9 cellular contexts compared by ENCODE assay signal in genomic region chr16:9094008-9094846, GRCh38. TPM values are rescaled to one million over a fixed set of nuclear protein-coding genes. Genes with fewer than 3 reads are reported as not detected.
DNase-seq lines count a peak whose midpoint lies in the region; ATAC-seq, FAIRE-seq and TF ChIP-seq lines count a peak whose summit lies in the region.
"Had no signal": no experiment of that assay in that cellular context is flagged by ENCODE, and none has a peak within 500 bp of the region (broad histone marks: within the 10 kb centered on the region; RNA-seq: fewer than 3 reads in every experiment).

No MANE protein-coding gene starts in this region.

- H4K20me1 ChIP-seq in hepatocyte (ENCODE audit: insufficient read depth, poor library complexity, severe bottlenecking) = peaks cover 67% of the 10 kb centered on the region

- H3K4me1 ChIP-seq in hepatocyte (ENCODE audit: insufficient read depth) (peaks cover 40% of the 10 kb centered on the region), small intestine (ENCODE audit: control insufficient read depth in 2 of 2, insufficient read depth in 1 of 2, low read depth in 1 of 2, low read length in 1 of 2) (peaks cover 9 to 35% of the 10 kb centered on the region in 2 donors)

- FAIRE-seq in small intestine (lab: Jason Lieb, UNC) = no peak

- peak overlapping the region; percentile 95 for H3K4me2 ChIP-seq in hepatocyte

- no peaks in the 10 kb centered on the region for H3K27me3 ChIP-seq in hepatocyte
- H3K27me3 ChIP-seq in small intestine (ENCODE audit: control insufficient read depth in 2 of 2, insufficient read depth in 2 of 2, low read length in 2 of 2) = no peaks in the 10 kb centered on the region

- peaks cover 43% of the 10 kb centered on the region for H3K36me3 Mint-ChIP-seq in HFFc6 (ENCODE audit: low read depth)

- peak overlapping the region; percentile 93 for H3K27ac Mint-ChIP-seq in HFFc6

- peaks cover 6% of the 10 kb centered on the region for H3K27me3 Mint-ChIP-seq in HFFc6 (ENCODE audit: insufficient read depth)

- H3K4me3 Mint-ChIP-seq in HFFc6 = peak overlapping the region; percentile 95

- H3K9me2 ChIP-seq in hepatocyte (replicated peaks; ENCODE audit: insufficient read depth) = no peaks in the 10 kb centered on the region

- H3K79me2 ChIP-seq in hepatocyte = peaks cover 75% of the 10 kb centered on the region

- peak overlapping the region; percentile 77 for H3K4me3 ChIP-seq in hepatocyte
- peak overlapping the region in 1 of 2 donors; percentile 100 for H3K4me3 ChIP-seq in small intestine (ENCODE audit: low read depth in 1 of 2, low read length in 2 of 2)

- DNase-seq in HFFc6 (no peak), hepatocyte (ENCODE audit: low spot score) (no peak), small intestine (peak; percentile 65), head of caudate nucleus (no peak), SK-N-DZ (ENCODE audit: low spot score) (no peak)
- DNase-seq in stimulated activated CD8-positive, alpha-beta memory T cell treated with anti-CD3 and anti-CD28 coated beads, Interleukin-4, amount 100 ng/mL, for 48 hours = no peak
- DNase-seq: activated CD8-positive, alpha-beta memory T cell treated with anti-CD3 and anti-CD28 coated beads, Interleukin-2, amount 50 U/mL, for 4 hours had no signal

- H3K9me3 ChIP-seq in hepatocyte (ENCODE audit: low read depth) (no peaks in the 10 kb centered on the region), small intestine (ENCODE audit: control insufficient read depth, low read depth) (no peaks in the 10 kb centered on the region)

- no peaks in the 10 kb centered on the region for H3K9me3 Mint-ChIP-seq in HFFc6

- H3K27ac ChIP-seq in VCaP (peak overlapping the region; percentile 89; the same call in 1 of the 2 replicates), hepatocyte (peak overlapping the region; percentile 92), small intestine (ENCODE audit: low read depth in 1 of 2, low read length in 1 of 2) (no peak overlapping the region)

- no peak overlapping the region for H2AFZ ChIP-seq in hepatocyte

- H3K36me3 ChIP-seq in hepatocyte (replicated peaks; ENCODE audit: insufficient read depth, low read depth) (no peaks in the 10 kb centered on the region), small intestine (ENCODE audit: control insufficient read depth in 2 of 2, insufficient read depth in 2 of 2, low read length in 2 of 2) (peaks cover 0 to 9% of the 10 kb centered on the region in 2 donors)

- peaks cover 51% of the 10 kb centered on the region for H3K4me1 Mint-ChIP-seq in HFFc6 (ENCODE audit: low read depth)

- no peak for TF ChIP-seq CTCF in HFFc6 (IDR thresholded peaks at IDR 0.05)
- no peak for TF ChIP-seq CTCF in VCaP (conservative IDR thresholded peaks at IDR 0.05)
- no peak for TF ChIP-seq CTCF in hepatocyte (IDR thresholded peaks at IDR 0.05; ENCODE audit: poor library complexity)

- ATAC-seq in HG03565 (IDR thresholded peaks at IDR 0.05; ENCODE audit: unreplicated experiment) = no peak

- WGBS in hepatocyte (ENCODE audit: low lambda C conversion rate, missing lambda C conversion rate) = 30% methylated on average over 8 of the region's 8 CpGs
- 8 to 19% (median 12%) methylated on average over 8 of the region's 8 CpGs for WGBS in small intestine, 3 donors

- intact Hi-C loops in head of caudate nucleus (cut with DNase I) = loop anchor here (5.0 kb wide), 1 partner anchor 227 kb away; the partner anchor contains the start of gene CARHSP1

RNA-seq across cellular contexts. Expression of gene HAPSTR1, which starts 2.8 kb away (rescaled TPM):
- 10 to 100 TPM; 65.0 to 77.4 (median 72.0) TPM for total RNA-seq in HFFc6 (2021; fragmentation: NEBNext Ultra II Directional; extraction: Animal tissue kit (Norgen Biotek cat#: 25700))
- total RNA-seq in hepatocyte = 58.4 and 69.0 TPM in 2 replicates
- 20.2 and 21.4 TPM in 2 replicates for polyA plus RNA-seq in hepatocyte
- polyA plus RNA-seq in small intestine = 10 to 100 TPM; 11.6 to 18.1 (median 11.9) TPM
- polyA plus RNA-seq in SK-N-DZ (2014; cell fraction: cytosol; rRNA removed) = 26.2 and 27.2 TPM in 2 replicates
- 15.1 and 17.8 TPM in 2 replicates for polyA plus RNA-seq in SK-N-DZ (2014; cell fraction: nucleus; rRNA removed)

Comparison
In these comparisons a context has a peak if more than half of its experiments do, and no peak if none do; other contexts are left out.
1. H3K27ac ChIP-seq: peak in VCaP (single experiment) and hepatocyte (single experiment); none in small intestine (0 of 2).